In genomic region chr1:94336991-94337390, GRCh38 we compare ENCODE assay signal across 23 cellular contexts.
A peak's percentile ranks its signal among the peaks of the same experiment; 100 is the strongest.
DNase-seq lines count a peak whose midpoint lies in the region; FAIRE-seq and TF ChIP-seq lines count a peak whose summit lies in the region.
"Had no signal": no experiment of that assay in that cellular context is flagged by ENCODE, and none has a peak within 500 bp of the region (broad histone marks: within the 10 kb centered on the region; RNA-seq: fewer than 3 reads in every experiment).

No MANE protein-coding gene starts in this region.

- H3K27me3 ChIP-seq in bronchial epithelial cell (ENCODE audit: control insufficient read depth, insufficient read depth, low read length): no peaks in the 10 kb centered on the region
- peaks cover 11% of the 10 kb centered on the region for H3K27me3 ChIP-seq in osteoblast (ENCODE audit: insufficient read depth, low read length)
- H3K27me3 ChIP-seq: BLaER1 treated with 17β-estradiol and CSF1 and Interleukin-3, amounts not matched to agents 10 nM and 100 nM had no signal

- H3K4me3 ChIP-seq in bronchial epithelial cell (ENCODE audit: low read depth, low read length) (no peak overlapping the region), osteoblast (ENCODE audit: insufficient read depth, low read length) (no peak overlapping the region)
- H3K4me3 ChIP-seq: BLaER1 treated with 17β-estradiol and CSF1 and Interleukin-3, amounts not matched to agents 10 nM and 100 nM; GM23248 had no signal

- H3K4me1 ChIP-seq in osteoblast (ENCODE audit: insufficient read depth, low read length): peaks cover 20% of the 10 kb centered on the region

- H3K36me3 ChIP-seq in bronchial epithelial cell (ENCODE audit: control insufficient read depth, insufficient read depth, low read length) (no peaks in the 10 kb centered on the region), osteoblast (ENCODE audit: insufficient read depth, low read length) (no peaks in the 10 kb centered on the region)
- H3K36me3 ChIP-seq: BLaER1 treated with 17β-estradiol and CSF1 and Interleukin-3, amounts not matched to agents 10 nM and 100 nM had no signal

- H3K27ac ChIP-seq in osteoblast (ENCODE audit: low read depth, low read length): no peak overlapping the region
- H3K27ac ChIP-seq: BLaER1 treated with 17β-estradiol and CSF1 and Interleukin-3, amounts not matched to agents 10 nM and 100 nM; GM23248 had no signal

- peak overlapping the region; percentile 76 for H2AFZ ChIP-seq in osteoblast (ENCODE audit: low read length)
- H2AFZ ChIP-seq: GM23248 had no signal

- no peak for TF ChIP-seq POLR2A in erythroblast (IDR thresholded peaks at IDR 0.05; ENCODE audit: low read length)

- no peak for FAIRE-seq in bronchial epithelial cell (lab: Jason Lieb, UNC)
- FAIRE-seq: G401.6, GM12891, GM19239, HTR-8/SVneo had no signal

- no peaks in the 10 kb centered on the region for H3K79me2 ChIP-seq in osteoblast (ENCODE audit: insufficient read depth, low read length)

- no peak overlapping the region for H3K4me2 ChIP-seq in osteoblast (ENCODE audit: insufficient read depth, low read length)
- H3K4me2 ChIP-seq: BLaER1 treated with 17β-estradiol and CSF1 and Interleukin-3, amounts not matched to agents 10 nM and 100 nM had no signal

- H3K9me3 ChIP-seq in osteoblast (ENCODE audit: low read depth, low read length): no peaks in the 10 kb centered on the region
- H3K9me3 ChIP-seq: BLaER1 treated with 17β-estradiol and CSF1 and Interleukin-3, amounts not matched to agents 10 nM and 100 nM had no signal

- DNase-seq in stimulated activated CD4-positive, alpha-beta T cell treated with anti-CD3 and anti-CD28 coated beads, Interleukin-15, amount 100 ng/mL, for 24 hours: peak; percentile 14
- DNase-seq in stimulated activated CD4-positive, alpha-beta T cell treated with anti-CD3 and anti-CD28 coated beads, Interleukin-2, amount 100 ng/mL, for 24 hours: no peak
- DNase-seq in bronchial epithelial cell (ENCODE audit: low read depth): peak; percentile 17
- DNase-seq in osteoblast (ENCODE audit: insufficient read length, low spot score, missing footprints): no peak
- no peak for DNase-seq in ecto neural progenitor cell (ENCODE audit: low spot score)
- DNase-seq in activated gamma-delta T cell treated with Interleukin-2 at 50 U/mL for 16 hours: no peak
- DNase-seq in erythroblast (lab: John Stamatoyannopoulos, UW): no peak
- DNase-seq: 8988T; CD8-positive, alpha-beta T cell; COR-L47; DMS 273 treated with DMSO at 0.1 percent for 48 hours; DMS53; DND-41; EL; GM23248; H7; HFFc6; IMR-90 had no signal

- H4K20me1 ChIP-seq in osteoblast (ENCODE audit: insufficient read depth, low read length): no peaks in the 10 kb centered on the region
- H4K20me1 ChIP-seq: BLaER1 treated with 17β-estradiol and CSF1 and Interleukin-3, amounts not matched to agents 10 nM and 100 nM had no signal

- TF ChIP-seq CTCF in bronchial epithelial cell (IDR thresholded peaks at IDR 0.05; ENCODE audit: insufficient read depth, low read length, severe bottlenecking) (no peak), osteoblast (IDR thresholded peaks at IDR 0.05; ENCODE audit: extremely low read depth, low read depth, low read length) (no peak)

Comparison
In these comparisons a context has a peak if more than half of its experiments do, and no peak if none do; other contexts are left out.
1. DNase-seq: peak in stimulated activated CD4-positive, alpha-beta T cell treated with anti-CD3 and anti-CD28 coated beads, Interleukin-15, amount 100 ng/mL, for 24 hours (single experiment) and bronchial epithelial cell (single experiment); none in stimulated activated CD4-positive, alpha-beta T cell treated with anti-CD3 and anti-CD28 coated beads, Interleukin-2, amount 100 ng/mL, for 24 hours (0 of 2), osteoblast (single experiment), ecto neural progenitor cell (single experiment), activated gamma-delta T cell treated with Interleukin-2 at 50 U/mL for 16 hours (single experiment) and erythroblast (0 of 2).